In genomic region chr1:204207136-204207616, GRCh38 we compare ENCODE assay signal across 8 cellular contexts. TPM values are rescaled to one million over a fixed set of nuclear protein-coding genes. Genes with fewer than 3 reads are reported as not detected.
A peak's percentile ranks its signal among the peaks of the same experiment; 100 is the strongest.
DNase-seq lines count a peak whose midpoint lies in the region; ATAC-seq lines count a peak whose summit lies in the region.

No MANE protein-coding gene starts in this region.

- H3K4me1 Mint-ChIP-seq in activated CD8-positive, alpha-beta T cell treated with anti-CD3 and anti-CD28 coated beads, Interleukin-2, amount 10 ng/mL, durations not matched to agents 7 days and 5 days (ENCODE audit: low read depth) = no peaks in the 10 kb centered on the region

- no peaks in the 10 kb centered on the region for H3K36me3 ChIP-seq in H7 (replicated peaks; ENCODE audit: control insufficient read depth, insufficient read depth, low read length)

- no peaks in the 10 kb centered on the region for H3K36me3 Mint-ChIP-seq in activated CD8-positive, alpha-beta T cell treated with anti-CD3 and anti-CD28 coated beads, Interleukin-2, amount 10 ng/mL, durations not matched to agents 7 days and 5 days (ENCODE audit: low read depth)

- H3K27ac Mint-ChIP-seq in activated CD8-positive, alpha-beta T cell treated with anti-CD3 and anti-CD28 coated beads, Interleukin-2, amount 10 ng/mL, durations not matched to agents 7 days and 5 days = no peak overlapping the region

- POLR2A ChIA-PET in activated CD8-positive, alpha-beta T cell treated with anti-CD3 and anti-CD28 coated beads, Interleukin-2, amount 10 ng/mL, durations not matched to agents 7 days and 5 days (lab: Charles Lee) = no interaction called here

- H3K9me3 Mint-ChIP-seq in activated CD8-positive, alpha-beta T cell treated with anti-CD3 and anti-CD28 coated beads, Interleukin-2, amount 10 ng/mL, durations not matched to agents 7 days and 5 days (ENCODE audit: insufficient read depth) = no peaks in the 10 kb centered on the region

- H3K27me3 Mint-ChIP-seq in activated CD8-positive, alpha-beta T cell treated with anti-CD3 and anti-CD28 coated beads, Interleukin-2, amount 10 ng/mL, durations not matched to agents 7 days and 5 days (ENCODE audit: low read depth) = peaks cover 47% of the 10 kb centered on the region

- peak; percentile 69 for DNase-seq in CD1c-positive myeloid dendritic cell (ENCODE audit: extremely low spot score)
- DNase-seq in H7 = peak; percentile 95
- DNase-seq in NCI-H510A (lab: John Stamatoyannopoulos, UW) = peak; percentile 5
- DNase-seq in activated CD8-positive, alpha-beta T cell treated with anti-CD3 and anti-CD28 coated beads, Interleukin-2, amount 10 ng/mL, durations not matched to agents 7 days and 5 days = peak; percentile 79
- peak; percentile 64 for DNase-seq in effector CD8-positive, alpha-beta T cell (lab: John Stamatoyannopoulos, UW)
- DNase-seq in mucosa of gallbladder (ENCODE audit: low spot score) = peak; percentile 56
- DNase-seq in stimulated activated CD8-positive, alpha-beta memory T cell treated with anti-CD3 and anti-CD28 coated beads, Interleukin-4, amount 100 ng/mL, for 48 hours = peak; percentile 89

- H3K4me3 Mint-ChIP-seq in activated CD8-positive, alpha-beta T cell treated with anti-CD3 and anti-CD28 coated beads, Interleukin-2, amount 10 ng/mL, durations not matched to agents 7 days and 5 days = no peak overlapping the region

- no peak overlapping the region for H3K4me3 ChIP-seq in H7 (ENCODE audit: insufficient read depth, low read depth, low read length)

- ATAC-seq in activated CD8-positive, alpha-beta T cell treated with anti-CD3 and anti-CD28 coated beads, Interleukin-2, amount 10 ng/mL, durations not matched to agents 7 days and 5 days = peak; percentile 99
- ATAC-seq in GM18873 (IDR thresholded peaks at IDR 0.05; ENCODE audit: low FRiP score, unreplicated experiment) = no peak

- CTCF ChIA-PET in activated CD8-positive, alpha-beta T cell treated with anti-CD3 and anti-CD28 coated beads, Interleukin-2, amount 10 ng/mL, durations not matched to agents 7 days and 5 days (lab: Charles Lee) = interaction anchor here (0.5 to 4.3 kb wide), 33 partner anchors 9 to 342 kb away, joined by 3 to 44 read pairs (median 4); partner anchors contain the start of genes KISS1 and REN

- H3K27me3 ChIP-seq in H7 (ENCODE audit: control insufficient read depth, insufficient read depth, low read length) = peaks cover 1% of the 10 kb centered on the region; the same call in 1 of the 2 replicates

RNA-seq across cellular contexts. Expression of gene GOLT1A, which starts 6.6 kb away (rescaled TPM):
- 0.76 and 1.0 TPM in 2 replicates for total RNA-seq in H7 (2014; rRNA removed; shearing (Covaris generic))
- not detected for total RNA-seq in activated CD8-positive, alpha-beta T cell treated with anti-CD3 and anti-CD28 coated beads, Interleukin-2, amount 10 ng/mL, durations not matched to agents 7 days and 5 days
- total RNA-seq in mucosa of gallbladder = 10.8 TPM

RNA-seq across cellular contexts. Expression of gene KISS1, which starts 10.9 kb away (rescaled TPM):
- not detected in 2 replicates for total RNA-seq in H7 (2014; rRNA removed; shearing (Covaris generic))
- not detected for total RNA-seq in activated CD8-positive, alpha-beta T cell treated with anti-CD3 and anti-CD28 coated beads, Interleukin-2, amount 10 ng/mL, durations not matched to agents 7 days and 5 days
- total RNA-seq in mucosa of gallbladder = not detected

RNA-seq across cellular contexts. Expression of gene REN, which starts 41.0 kb away (rescaled TPM):
- total RNA-seq in H7 (2014; rRNA removed; shearing (Covaris generic)) = not detected in 2 replicates
- total RNA-seq in activated CD8-positive, alpha-beta T cell treated with anti-CD3 and anti-CD28 coated beads, Interleukin-2, amount 10 ng/mL, durations not matched to agents 7 days and 5 days = not detected
- total RNA-seq in mucosa of gallbladder = not detected

RNA-seq across cellular contexts. Expression of gene ETNK2, which starts 55.3 kb away (rescaled TPM):
- 44.3 and 57.7 TPM in 2 replicates for total RNA-seq in H7 (2014; rRNA removed; shearing (Covaris generic))
- total RNA-seq in activated CD8-positive, alpha-beta T cell treated with anti-CD3 and anti-CD28 coated beads, Interleukin-2, amount 10 ng/mL, durations not matched to agents 7 days and 5 days = under 1 TPM in 1 of 2 experiments, not detected in 1; 0.11 TPM
- 5.3 TPM for total RNA-seq in mucosa of gallbladder

Comparison
In these comparisons a context has a peak if more than half of its experiments do, and no peak if none do; other contexts are left out.
1. DNase-seq: peak in every context shown above with its lines; median percentile 95 in H7; 89 in stimulated activated CD8-positive, alpha-beta memory T cell treated with anti-CD3 and anti-CD28 coated beads, Interleukin-4, amount 100 ng/mL, for 48 hours; 79 in activated CD8-positive, alpha-beta T cell treated with anti-CD3 and anti-CD28 coated beads, Interleukin-2, amount 10 ng/mL, durations not matched to agents 7 days and 5 days; 69 in CD1c-positive myeloid dendritic cell; 64 in effector CD8-positive, alpha-beta T cell; 56 in mucosa of gallbladder; 5 in NCI-H510A.